In the genomic region with DNA sequence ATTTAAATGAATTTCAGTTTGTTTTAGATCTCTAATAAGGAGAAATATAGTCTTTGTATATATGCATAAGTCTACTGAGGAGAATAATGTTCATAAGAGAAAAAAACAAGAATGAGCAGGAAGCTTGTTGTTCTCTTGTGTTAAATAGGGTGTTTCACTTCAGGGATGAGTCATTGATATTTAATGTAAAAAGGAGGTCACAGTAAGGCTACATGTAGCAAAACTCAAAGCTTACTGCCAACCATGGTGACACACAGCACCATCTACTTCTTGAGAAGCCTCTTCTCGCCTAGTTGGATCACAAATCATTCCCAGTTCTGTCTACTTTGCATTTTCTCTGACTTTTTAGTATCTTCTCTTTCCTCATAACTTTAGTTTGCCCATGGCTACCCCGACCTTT, we compare ENCODE assay signal across 23 cellular contexts.
A peak's percentile ranks its signal among the peaks of the same experiment; 100 is the strongest.
DNase-seq lines count a peak whose midpoint lies in the region; ATAC-seq, FAIRE-seq and TF ChIP-seq lines count a peak whose summit lies in the region.
"Had no signal": no experiment of that assay in that cellular context is flagged by ENCODE, and none has a peak within 500 bp of the region (broad histone marks: within the 10 kb centered on the region; RNA-seq: fewer than 3 reads in every experiment).

No MANE protein-coding gene starts in this region.

- TF ChIP-seq CTCF in natural killer cell (IDR thresholded peaks at IDR 0.05) = no peak
- TF ChIP-seq CTCF in astrocyte (IDR thresholded peaks at IDR 0.05; ENCODE audit: insufficient read depth, low read depth, low read length) = no peak
- TF ChIP-seq CTCF in foreskin keratinocyte (conservative IDR thresholded peaks at IDR 0.05) = no peak

- H3K27me3 Mint-ChIP-seq in natural killer cell (ENCODE audit: low read depth in 2 of 2) = no peaks in the 10 kb centered on the region
- H3K27me3 Mint-ChIP-seq in natural killer cell treated with Interleukin-12 subunit alpha and Interleukin-12 subunit beta and Interleukin-15 and Interleukin-18, amount 100 ng/mL, for 72 hours = no peaks in the 10 kb centered on the region
- no peaks in the 10 kb centered on the region for H3K27me3 Mint-ChIP-seq in astrocyte (ENCODE audit: low read depth, unreplicated experiment)
- H3K27me3 Mint-ChIP-seq: activated T-cell treated with anti-CD3 and anti-CD28 coated beads, Interleukin-2, amount 50 U/mL, for 24 hours; naive B cell; progenitor cell of endocrine pancreas; stimulated activated memory B cell treated with anti-CD40 and anti-IgM and Interleukin-4, amounts not matched to agents 10 μg/mL and 1 μg/mL and 100 μg/mL, for 72 hours had no signal

- H3K9ac ChIP-seq in astrocyte (ENCODE audit: low read length) = no peak overlapping the region

- H4K20me1 ChIP-seq in astrocyte (ENCODE audit: insufficient read depth, low read length) = no peaks in the 10 kb centered on the region

- ATAC-seq in natural killer cell = peak; percentile 43 to 98 (median 56)
- no peak for ATAC-seq in natural killer cell treated with Interleukin-12 subunit alpha and Interleukin-12 subunit beta and Interleukin-15 and Interleukin-18, amount 100 ng/mL, for 72 hours
- ATAC-seq in foreskin keratinocyte = peak; percentile 87
- no peak for ATAC-seq in GM18907 (IDR thresholded peaks at IDR 0.05; ENCODE audit: unreplicated experiment)
- ATAC-seq in GM21423 (IDR thresholded peaks at IDR 0.05; ENCODE audit: unreplicated experiment) = no peak
- ATAC-seq: gastroesophageal sphincter; lower lobe of right lung; stimulated activated memory B cell treated with anti-CD40 and anti-IgM and Interleukin-4, amounts not matched to agents 10 μg/mL and 1 μg/mL and 100 μg/mL, for 72 hours had no signal

- intact Hi-C loops in natural killer cell (cut with micrococcal nuclease) (no loop called here), posterior vena cava (cut with DNase I) (no loop called here)

- H3K36me3 Mint-ChIP-seq in natural killer cell = no peaks in the 10 kb centered on the region
- H3K36me3 Mint-ChIP-seq in natural killer cell treated with Interleukin-12 subunit alpha and Interleukin-12 subunit beta and Interleukin-15 and Interleukin-18, amount 100 ng/mL, for 72 hours = no peaks in the 10 kb centered on the region
- H3K36me3 Mint-ChIP-seq in astrocyte (ENCODE audit: low read depth, unreplicated experiment) = no peaks in the 10 kb centered on the region
- H3K36me3 Mint-ChIP-seq: naive B cell; stimulated activated memory B cell treated with anti-CD40 and anti-IgM and Interleukin-4, amounts not matched to agents 10 μg/mL and 1 μg/mL and 100 μg/mL, for 72 hours had no signal

- peak overlapping the region in 1 of 2 donors; percentile 62 for H3K27ac Mint-ChIP-seq in natural killer cell
- peak overlapping the region in 1 of 2 donors; percentile 13 for H3K27ac Mint-ChIP-seq in natural killer cell treated with Interleukin-12 subunit alpha and Interleukin-12 subunit beta and Interleukin-15 and Interleukin-18, amount 100 ng/mL, for 72 hours
- H3K27ac Mint-ChIP-seq in astrocyte (ENCODE audit: unreplicated experiment) = no peak overlapping the region
- H3K27ac Mint-ChIP-seq: activated T-cell treated with anti-CD3 and anti-CD28 coated beads, Interleukin-2, amount 50 U/mL, for 24 hours; naive B cell; progenitor cell of endocrine pancreas; stimulated activated memory B cell treated with anti-CD40 and anti-IgM and Interleukin-4, amounts not matched to agents 10 μg/mL and 1 μg/mL and 100 μg/mL, for 72 hours had no signal

- H3K9me3 Mint-ChIP-seq in natural killer cell (peaks cover 3 to 5% of the 10 kb centered on the region in 2 donors), astrocyte (ENCODE audit: unreplicated experiment) (no peaks in the 10 kb centered on the region)
- H3K9me3 Mint-ChIP-seq in natural killer cell treated with Interleukin-12 subunit alpha and Interleukin-12 subunit beta and Interleukin-15 and Interleukin-18, amount 100 ng/mL, for 72 hours = peaks cover 4% of the 10 kb centered on the region

- H3K27me3 ChIP-seq in astrocyte (ENCODE audit: insufficient read depth, low read length) (no peaks in the 10 kb centered on the region), foreskin keratinocyte (no peaks in the 10 kb centered on the region)
- H3K27me3 ChIP-seq: cardiac muscle cell, gastroesophageal sphincter, tibial nerve had no signal

- no peak overlapping the region for H3K27ac ChIP-seq in astrocyte (ENCODE audit: low read depth, low read length)
- H3K27ac ChIP-seq in foreskin keratinocyte = no peak overlapping the region
- H3K27ac ChIP-seq: cardiac muscle cell, gastroesophageal sphincter, lower lobe of right lung, SK-N-MC, tibial nerve had no signal

- DNase-seq in natural killer cell (no peak), astrocyte (ENCODE audit: low read depth) (peak; percentile 6), foreskin keratinocyte (peak; percentile 31 to 55), posterior vena cava (ENCODE audit: low spot score) (no peak), NK-92 (lab: John Stamatoyannopoulos, UW; ENCODE audit: unreplicated experiment) (no peak)
- DNase-seq in natural killer cell treated with Interleukin-12 subunit alpha and Interleukin-12 subunit beta and Interleukin-15 and Interleukin-18, amount 100 ng/mL, for 72 hours (ENCODE audit: low spot score) = no peak
- DNase-seq: 8988T; activated CD4-positive, alpha-beta T cell treated with anti-CD3 and anti-CD28 coated beads, Interleukin-2, amount 50 U/mL, for 4 hours; activated naive CD4-positive, alpha-beta T cell treated with anti-CD3 and anti-CD28 coated beads, Interleukin-2, amount 50 U/mL, for 16 hours; activated T-cell treated with anti-CD3 and anti-CD28 coated beads, Interleukin-2, amount 50 U/mL, for 24 hours; H7; lower lobe of right lung; naive B cell; NCI-H1694 had no signal

- no peak overlapping the region for H3K4me2 ChIP-seq in astrocyte (ENCODE audit: low read length)

- no peaks in the 10 kb centered on the region for H3K79me2 ChIP-seq in astrocyte (ENCODE audit: insufficient read depth, low read length)

- H3K4me1 ChIP-seq in astrocyte (ENCODE audit: insufficient read depth, low read length) = no peaks in the 10 kb centered on the region
- H3K4me1 ChIP-seq in foreskin keratinocyte = peaks cover 8% of the 10 kb centered on the region
- H3K4me1 ChIP-seq: gastroesophageal sphincter, lower lobe of right lung, tibial nerve had no signal

- no peak overlapping the region for H3K4me3 ChIP-seq in astrocyte (ENCODE audit: insufficient read depth, low read depth, low read length)
- H3K4me3 ChIP-seq: cardiac muscle cell, gastroesophageal sphincter, lower lobe of right lung, SK-N-MC, tibial nerve had no signal

- no peak for FAIRE-seq in astrocyte (lab: Jason Lieb, UNC)
- FAIRE-seq: TTC549 had no signal

- no peaks in the 10 kb centered on the region for H3K36me3 ChIP-seq in astrocyte (ENCODE audit: insufficient read depth, low read length)
- H3K36me3 ChIP-seq: cardiac muscle cell, gastroesophageal sphincter, lower lobe of right lung, tibial nerve had no signal

- H2AFZ ChIP-seq in astrocyte (ENCODE audit: low read depth, low read length) = no peak overlapping the region

- peaks cover 10 to 22% of the 10 kb centered on the region in 2 donors for H3K4me1 Mint-ChIP-seq in natural killer cell
- H3K4me1 Mint-ChIP-seq in natural killer cell treated with Interleukin-12 subunit alpha and Interleukin-12 subunit beta and Interleukin-15 and Interleukin-18, amount 100 ng/mL, for 72 hours (ENCODE audit: low read depth in 2 of 2) = peaks cover 0 to 4% of the 10 kb centered on the region in 2 donors
- H3K4me1 Mint-ChIP-seq in astrocyte (ENCODE audit: low read depth, unreplicated experiment) = peaks cover 8% of the 10 kb centered on the region
- H3K4me1 Mint-ChIP-seq: naive B cell; stimulated activated memory B cell treated with anti-CD40 and anti-IgM and Interleukin-4, amounts not matched to agents 10 μg/mL and 1 μg/mL and 100 μg/mL, for 72 hours had no signal

- H3K4me3 Mint-ChIP-seq in natural killer cell (no peak overlapping the region), astrocyte (ENCODE audit: unreplicated experiment) (no peak overlapping the region)
- H3K4me3 Mint-ChIP-seq in natural killer cell treated with Interleukin-12 subunit alpha and Interleukin-12 subunit beta and Interleukin-15 and Interleukin-18, amount 100 ng/mL, for 72 hours = no peak overlapping the region
- H3K4me3 Mint-ChIP-seq: activated T-cell treated with anti-CD3 and anti-CD28 coated beads, Interleukin-2, amount 50 U/mL, for 24 hours; naive B cell; stimulated activated memory B cell treated with anti-CD40 and anti-IgM and Interleukin-4, amounts not matched to agents 10 μg/mL and 1 μg/mL and 100 μg/mL, for 72 hours had no signal

- no peaks in the 10 kb centered on the region for H3K9me3 ChIP-seq in astrocyte (ENCODE audit: insufficient read depth, low read depth, low read length)
- H3K9me3 ChIP-seq: gastroesophageal sphincter, lower lobe of right lung, tibial nerve had no signal

Comparison
In these comparisons a context has a peak if more than half of its experiments do, and no peak if none do; other contexts are left out.
1. ATAC-seq: peak in natural killer cell (3 of 3) and foreskin keratinocyte (single experiment); none in natural killer cell treated with Interleukin-12 subunit alpha and Interleukin-12 subunit beta and Interleukin-15 and Interleukin-18, amount 100 ng/mL, for 72 hours (0 of 2), GM18907 (single experiment) and GM21423 (single experiment).
2. DNase-seq: peak in astrocyte (single experiment) and foreskin keratinocyte (2 of 2); none in natural killer cell (single experiment), natural killer cell treated with Interleukin-12 subunit alpha and Interleukin-12 subunit beta and Interleukin-15 and Interleukin-18, amount 100 ng/mL, for 72 hours (single experiment), posterior vena cava (single experiment) and NK-92 (single experiment).